9 cellular contexts compared by ENCODE assay signal in genomic region chr9:136882109-136882946, GRCh38. TPM values are rescaled to one million over a fixed set of nuclear protein-coding genes. Genes with fewer than 3 reads are reported as not detected.
A peak's percentile ranks its signal among the peaks of the same experiment; 100 is the strongest.
DNase-seq lines count a peak whose midpoint lies in the region; ATAC-seq and TF ChIP-seq lines count a peak whose summit lies in the region.
"Had no signal": no experiment of that assay in that cellular context is flagged by ENCODE, and none has a peak within 500 bp of the region (broad histone marks: within the 10 kb centered on the region; RNA-seq: fewer than 3 reads in every experiment).

No MANE protein-coding gene starts in this region.

- H3K4me3 Mint-ChIP-seq in activated T-cell treated with anti-CD3 and anti-CD28 coated beads, Interleukin-2, amount 50 U/mL, for 24 hours: peak overlapping the region; percentile 75

- TF ChIP-seq CTCF in foreskin keratinocyte (conservative IDR thresholded peaks at IDR 0.05): no peak

- H3K9me3 Mint-ChIP-seq in activated T-cell treated with anti-CD3 and anti-CD28 coated beads, Interleukin-2, amount 50 U/mL, for 24 hours: no peaks in the 10 kb centered on the region

- H3K36me3 Mint-ChIP-seq in activated T-cell treated with anti-CD3 and anti-CD28 coated beads, Interleukin-2, amount 50 U/mL, for 24 hours (ENCODE audit: low read depth): peaks cover 27% of the 10 kb centered on the region

- peak; percentile 86 for DNase-seq in 8988T
- DNase-seq in GM19238 (ENCODE audit: insufficient read length, low spot score): peak; percentile 82
- peak; percentile 36 for DNase-seq in NOMO-1 treated with DMSO at 0.1 percent for 48 hours (lab: John Stamatoyannopoulos, UW; ENCODE audit: unreplicated experiment)
- DNase-seq in activated T-cell treated with anti-CD3 and anti-CD28 coated beads, Interleukin-2, amount 50 U/mL, for 24 hours: peak; percentile 90
- DNase-seq in foreskin keratinocyte: peak; percentile 81 to 83
- DNase-seq in stimulated activated CD4-positive, alpha-beta T cell treated with anti-CD3 and anti-CD28 coated beads, Interleukin-15, amount 100 ng/mL, for 1 hour (ENCODE audit: low read depth in 1 of 2, low spot score in 1 of 2): peak; percentile 82 to 87
- DNase-seq in retina: no peak
- DNase-seq in foreskin melanocyte: no peak

- H3K27me3 Mint-ChIP-seq in activated T-cell treated with anti-CD3 and anti-CD28 coated beads, Interleukin-2, amount 50 U/mL, for 24 hours: no peaks in the 10 kb centered on the region

- H3K4me1 ChIP-seq in foreskin keratinocyte: peaks cover 5% of the 10 kb centered on the region
- H3K4me1 ChIP-seq: parathyroid adenoma had no signal

- H3K4me1 Mint-ChIP-seq in activated T-cell treated with anti-CD3 and anti-CD28 coated beads, Interleukin-2, amount 50 U/mL, for 24 hours (ENCODE audit: low read depth): peaks cover 49% of the 10 kb centered on the region

- H3K27me3 ChIP-seq in foreskin keratinocyte: no peaks in the 10 kb centered on the region

- peak overlapping the region; percentile 91 for H3K27ac Mint-ChIP-seq in activated T-cell treated with anti-CD3 and anti-CD28 coated beads, Interleukin-2, amount 50 U/mL, for 24 hours

- peak; percentile 62 for ATAC-seq in foreskin keratinocyte

- H3K27ac ChIP-seq in foreskin keratinocyte: peak overlapping the region; percentile 18
- H3K27ac ChIP-seq: parathyroid adenoma had no signal

RNA-seq across cellular contexts. Expression of gene TRAF2, which starts 4.0 kb away (rescaled TPM):
- total RNA-seq in foreskin keratinocyte: 22.4 and 27.0 TPM in 2 replicates
- polyA plus RNA-seq in foreskin keratinocyte: 22.3 and 26.7 TPM in 2 replicates

RNA-seq across cellular contexts. Expression of gene EDF1, which starts 16.2 kb away (rescaled TPM):
- 382 TPM in 2 replicates for total RNA-seq in foreskin keratinocyte
- 506 and 584 TPM in 2 replicates for polyA plus RNA-seq in foreskin keratinocyte

RNA-seq across cellular contexts. Expression of gene MAMDC4, which starts 30.2 kb away (rescaled TPM):
- 3.5 and 3.7 TPM in 2 replicates for total RNA-seq in foreskin keratinocyte
- 2.1 and 3.0 TPM in 2 replicates for polyA plus RNA-seq in foreskin keratinocyte

RNA-seq across cellular contexts. Expression of gene PHPT1, which starts 33.1 kb away (rescaled TPM):
- total RNA-seq in foreskin keratinocyte: 109 and 158 TPM in 2 replicates
- 156 and 253 TPM in 2 replicates for polyA plus RNA-seq in foreskin keratinocyte

RNA-seq across cellular contexts. Expression of gene AJM1, which starts 40.0 kb away (rescaled TPM):
- total RNA-seq in foreskin keratinocyte: 0.42 and 0.71 TPM in 2 replicates
- 0.33 and 0.54 TPM in 2 replicates for polyA plus RNA-seq in foreskin keratinocyte

Comparison
In these comparisons a context has a peak if more than half of its experiments do, and no peak if none do; other contexts are left out.
1. DNase-seq: peak in 8988T (single experiment), GM19238 (single experiment), NOMO-1 treated with DMSO at 0.1 percent for 48 hours (single experiment), activated T-cell treated with anti-CD3 and anti-CD28 coated beads, Interleukin-2, amount 50 U/mL, for 24 hours (single experiment), foreskin keratinocyte (2 of 2) and stimulated activated CD4-positive, alpha-beta T cell treated with anti-CD3 and anti-CD28 coated beads, Interleukin-15, amount 100 ng/mL, for 1 hour (2 of 2); none in retina (single experiment) and foreskin melanocyte (single experiment).